1 cellular context compared by ENCODE assay signal in the genomic region with DNA sequence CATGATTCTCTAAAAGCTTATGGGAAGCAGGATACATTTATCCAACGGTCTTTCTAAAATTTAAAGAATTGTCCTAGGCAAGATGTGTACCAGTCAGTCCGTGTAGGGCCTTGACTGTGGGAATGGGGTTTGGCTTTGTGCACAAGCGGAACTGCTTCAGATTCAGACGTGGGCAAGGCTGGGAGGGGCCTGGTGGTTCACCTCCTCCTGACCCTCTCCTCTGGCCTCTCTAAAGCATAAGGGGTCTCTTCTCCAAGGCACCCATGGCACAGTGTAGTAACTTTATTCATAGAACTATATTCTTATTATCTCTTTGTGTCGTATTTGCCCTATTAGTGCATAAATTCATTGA.
TF ChIP-seq lines count a peak whose summit lies in the region.

No MANE protein-coding gene starts in this region.

TF ChIP-seq in WTC11, 78 proteins besides CTCF, POLR2A, EP300 and RAD21 (continued from another document):
- TF ChIP-seq, protein P1, sequence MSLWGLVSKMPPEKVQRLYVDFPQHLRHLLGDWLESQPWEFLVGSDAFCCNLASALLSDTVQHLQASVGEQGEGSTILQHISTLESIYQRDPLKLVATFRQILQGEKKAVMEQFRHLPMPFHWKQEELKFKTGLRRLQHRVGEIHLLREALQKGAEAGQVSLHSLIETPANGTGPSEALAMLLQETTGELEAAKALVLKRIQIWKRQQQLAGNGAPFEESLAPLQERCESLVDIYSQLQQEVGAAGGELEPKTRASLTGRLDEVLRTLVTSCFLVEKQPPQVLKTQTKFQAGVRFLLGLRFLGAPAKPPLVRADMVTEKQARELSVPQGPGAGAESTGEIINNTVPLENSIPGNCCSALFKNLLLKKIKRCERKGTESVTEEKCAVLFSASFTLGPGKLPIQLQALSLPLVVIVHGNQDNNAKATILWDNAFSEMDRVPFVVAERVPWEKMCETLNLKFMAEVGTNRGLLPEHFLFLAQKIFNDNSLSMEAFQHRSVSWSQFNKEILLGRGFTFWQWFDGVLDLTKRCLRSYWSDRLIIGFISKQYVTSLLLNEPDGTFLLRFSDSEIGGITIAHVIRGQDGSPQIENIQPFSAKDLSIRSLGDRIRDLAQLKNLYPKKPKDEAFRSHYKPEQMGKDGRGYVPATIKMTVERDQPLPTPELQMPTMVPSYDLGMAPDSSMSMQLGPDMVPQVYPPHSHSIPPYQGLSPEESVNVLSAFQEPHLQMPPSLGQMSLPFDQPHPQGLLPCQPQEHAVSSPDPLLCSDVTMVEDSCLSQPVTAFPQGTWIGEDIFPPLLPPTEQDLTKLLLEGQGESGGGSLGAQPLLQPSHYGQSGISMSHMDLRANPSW (CRISPR knock-in tag; conservative IDR thresholded peaks at IDR 0.05; ENCODE audit: low read depth), result no peak
- TF ChIP-seq, protein P2, sequence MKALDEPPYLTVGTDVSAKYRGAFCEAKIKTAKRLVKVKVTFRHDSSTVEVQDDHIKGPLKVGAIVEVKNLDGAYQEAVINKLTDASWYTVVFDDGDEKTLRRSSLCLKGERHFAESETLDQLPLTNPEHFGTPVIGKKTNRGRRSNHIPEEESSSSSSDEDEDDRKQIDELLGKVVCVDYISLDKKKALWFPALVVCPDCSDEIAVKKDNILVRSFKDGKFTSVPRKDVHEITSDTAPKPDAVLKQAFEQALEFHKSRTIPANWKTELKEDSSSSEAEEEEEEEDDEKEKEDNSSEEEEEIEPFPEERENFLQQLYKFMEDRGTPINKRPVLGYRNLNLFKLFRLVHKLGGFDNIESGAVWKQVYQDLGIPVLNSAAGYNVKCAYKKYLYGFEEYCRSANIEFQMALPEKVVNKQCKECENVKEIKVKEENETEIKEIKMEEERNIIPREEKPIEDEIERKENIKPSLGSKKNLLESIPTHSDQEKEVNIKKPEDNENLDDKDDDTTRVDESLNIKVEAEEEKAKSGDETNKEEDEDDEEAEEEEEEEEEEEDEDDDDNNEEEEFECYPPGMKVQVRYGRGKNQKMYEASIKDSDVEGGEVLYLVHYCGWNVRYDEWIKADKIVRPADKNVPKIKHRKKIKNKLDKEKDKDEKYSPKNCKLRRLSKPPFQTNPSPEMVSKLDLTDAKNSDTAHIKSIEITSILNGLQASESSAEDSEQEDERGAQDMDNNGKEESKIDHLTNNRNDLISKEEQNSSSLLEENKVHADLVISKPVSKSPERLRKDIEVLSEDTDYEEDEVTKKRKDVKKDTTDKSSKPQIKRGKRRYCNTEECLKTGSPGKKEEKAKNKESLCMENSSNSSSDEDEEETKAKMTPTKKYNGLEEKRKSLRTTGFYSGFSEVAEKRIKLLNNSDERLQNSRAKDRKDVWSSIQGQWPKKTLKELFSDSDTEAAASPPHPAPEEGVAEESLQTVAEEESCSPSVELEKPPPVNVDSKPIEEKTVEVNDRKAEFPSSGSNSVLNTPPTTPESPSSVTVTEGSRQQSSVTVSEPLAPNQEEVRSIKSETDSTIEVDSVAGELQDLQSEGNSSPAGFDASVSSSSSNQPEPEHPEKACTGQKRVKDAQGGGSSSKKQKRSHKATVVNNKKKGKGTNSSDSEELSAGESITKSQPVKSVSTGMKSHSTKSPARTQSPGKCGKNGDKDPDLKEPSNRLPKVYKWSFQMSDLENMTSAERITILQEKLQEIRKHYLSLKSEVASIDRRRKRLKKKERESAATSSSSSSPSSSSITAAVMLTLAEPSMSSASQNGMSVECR (CRISPR knock-in tag; IDR thresholded peaks at IDR 0.05; ENCODE audit: borderline replicate concordance), result no peak
- TF ChIP-seq NR3C1 (CRISPR knock-in tag; conservative IDR thresholded peaks at IDR 0.05; ENCODE audit: low read depth) (no peak), OVOL2 (CRISPR knock-in tag; IDR thresholded peaks at IDR 0.05; ENCODE audit: borderline replicate concordance) (no peak), IRF2 (CRISPR knock-in tag; IDR thresholded peaks at IDR 0.05; ENCODE audit: borderline replicate concordance, low read depth) (no peak)
- TF ChIP-seq, protein P3, sequence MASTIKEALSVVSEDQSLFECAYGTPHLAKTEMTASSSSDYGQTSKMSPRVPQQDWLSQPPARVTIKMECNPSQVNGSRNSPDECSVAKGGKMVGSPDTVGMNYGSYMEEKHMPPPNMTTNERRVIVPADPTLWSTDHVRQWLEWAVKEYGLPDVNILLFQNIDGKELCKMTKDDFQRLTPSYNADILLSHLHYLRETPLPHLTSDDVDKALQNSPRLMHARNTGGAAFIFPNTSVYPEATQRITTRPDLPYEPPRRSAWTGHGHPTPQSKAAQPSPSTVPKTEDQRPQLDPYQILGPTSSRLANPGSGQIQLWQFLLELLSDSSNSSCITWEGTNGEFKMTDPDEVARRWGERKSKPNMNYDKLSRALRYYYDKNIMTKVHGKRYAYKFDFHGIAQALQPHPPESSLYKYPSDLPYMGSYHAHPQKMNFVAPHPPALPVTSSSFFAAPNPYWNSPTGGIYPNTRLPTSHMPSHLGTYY (CRISPR knock-in tag; IDR thresholded peaks at IDR 0.05), result no peak
